ENCODE assay signal across 1 cellular context in the genomic region with DNA sequence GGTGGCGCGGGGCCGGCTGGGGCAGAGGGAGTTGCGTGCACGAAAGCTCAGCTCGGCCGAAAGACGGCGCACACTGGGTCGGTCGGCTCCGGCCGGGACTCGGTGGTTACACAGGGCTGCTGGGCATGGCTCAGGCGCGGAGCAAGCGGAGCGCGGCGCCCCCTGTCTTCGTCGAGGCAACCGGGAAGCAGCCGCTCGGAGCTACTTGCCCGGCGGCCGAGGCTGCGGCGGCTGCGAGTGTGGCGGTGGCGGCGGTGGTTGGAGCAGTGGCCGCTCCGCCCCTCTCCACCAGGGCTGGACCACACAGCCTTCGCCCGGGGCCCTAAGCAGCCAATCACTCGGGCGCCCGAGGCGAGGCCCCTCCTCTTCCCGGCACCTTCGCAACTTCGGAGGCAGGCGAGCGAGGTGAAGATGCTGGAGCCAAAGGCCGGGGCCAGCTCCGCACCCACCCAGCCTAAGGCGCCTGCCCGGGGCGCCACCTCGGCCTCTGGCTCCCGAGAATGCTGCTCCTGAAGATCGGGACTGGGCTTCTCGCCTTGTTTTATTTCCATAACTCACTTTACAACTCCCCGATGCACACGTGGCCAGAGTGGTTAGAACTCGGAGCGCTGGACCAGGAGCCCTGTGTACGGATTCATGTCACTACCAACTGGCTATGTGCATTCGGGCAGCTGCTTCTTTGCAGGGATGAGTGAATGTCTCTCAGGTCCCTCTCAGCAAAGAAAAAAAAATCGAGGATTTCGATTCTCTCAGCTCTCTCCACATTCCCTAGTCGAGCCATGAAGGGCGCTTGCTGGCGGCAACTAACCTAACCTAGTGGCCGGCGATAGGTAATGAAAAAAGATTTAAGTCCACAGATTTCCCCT.
TF ChIP-seq lines count a peak whose summit lies in the region.

A gene (minus strand): TSS at position 241 of the 866 bp plus-strand sequence. CDS start 241 bp downstream, outside the sequence.

TF ChIP-seq in H1, 55 proteins besides CTCF, POLR2A, EP300 and RAD21:
- TF ChIP-seq HDAC6 (IDR thresholded peaks at IDR 0.05; ENCODE audit: low read depth, low read length) (no peak), CBX5 (IDR thresholded peaks at IDR 0.05; ENCODE audit: low read depth, low read length) (no peak), POLR2AphosphoS5 (IDR thresholded peaks at IDR 0.05; ENCODE audit: low read depth, low read length) (peak; percentile 30; the same call in 1 of the 2 replicates), TBP (IDR thresholded peaks at IDR 0.05; ENCODE audit: low read depth, low read length) (peak; percentile 68; the same call in 1 of the 2 replicates), TAF7 (optimal IDR thresholded peaks at IDR 0.05; ENCODE audit: borderline replicate concordance, low read depth, low read length) (no peak), TAF1 (IDR thresholded peaks at IDR 0.05; ENCODE audit: low read depth, low read length) (peak; percentile 71), ASH2L (IDR thresholded peaks at IDR 0.05; ENCODE audit: low read length) (peak; percentile 81), RFX5 (IDR thresholded peaks at IDR 0.05; ENCODE audit: borderline replicate concordance, low read depth, low read length) (no peak), KDM4A (IDR thresholded peaks at IDR 0.05; ENCODE audit: low read depth, low read length, severe bottlenecking) (peak; percentile 30), RNF2 (IDR thresholded peaks at IDR 0.05; ENCODE audit: borderline replicate concordance, low read depth, low read length, missing control alignments, poor library complexity, severe bottlenecking) (peak; percentile 36), CTBP2 (IDR thresholded peaks at IDR 0.05; ENCODE audit: borderline replicate concordance, insufficient read depth, insufficient read length, low read length) (no peak)
- TF ChIP-seq, protein P1, sequence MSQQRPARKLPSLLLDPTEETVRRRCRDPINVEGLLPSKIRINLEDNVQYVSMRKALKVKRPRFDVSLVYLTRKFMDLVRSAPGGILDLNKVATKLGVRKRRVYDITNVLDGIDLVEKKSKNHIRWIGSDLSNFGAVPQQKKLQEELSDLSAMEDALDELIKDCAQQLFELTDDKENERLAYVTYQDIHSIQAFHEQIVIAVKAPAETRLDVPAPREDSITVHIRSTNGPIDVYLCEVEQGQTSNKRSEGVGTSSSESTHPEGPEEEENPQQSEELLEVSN (IDR thresholded peaks at IDR 0.05) = peak; percentile 89
- TF ChIP-seq, protein P2, sequence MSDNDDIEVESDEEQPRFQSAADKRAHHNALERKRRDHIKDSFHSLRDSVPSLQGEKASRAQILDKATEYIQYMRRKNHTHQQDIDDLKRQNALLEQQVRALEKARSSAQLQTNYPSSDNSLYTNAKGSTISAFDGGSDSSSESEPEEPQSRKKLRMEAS (IDR thresholded peaks at IDR 0.05) = peak; percentile 75
